Comparison of ENCODE assay signal across 8 cellular contexts in genomic region chr19:48812094-48812929, GRCh38. TPM values are rescaled to one million over a fixed set of nuclear protein-coding genes. Genes with fewer than 3 reads are reported as not detected.
DNase-seq lines count a peak whose midpoint lies in the region; ATAC-seq and TF ChIP-seq lines count a peak whose summit lies in the region.

No MANE protein-coding gene starts in this region.

- no peaks in the 10 kb centered on the region for H3K9me3 ChIP-seq in upper lobe of left lung

- H3K27me3 Mint-ChIP-seq in activated naive CD8-positive, alpha-beta T cell treated with anti-CD3 and anti-CD28 coated beads, Interleukin-2, amount 10 ng/mL, durations not matched to agents 7 days and 5 days: no peaks in the 10 kb centered on the region
- no peaks in the 10 kb centered on the region for H3K27me3 Mint-ChIP-seq in osteocyte (ENCODE audit: unreplicated experiment)

- H3K36me3 ChIP-seq in upper lobe of left lung: peaks cover 0 to 4% (median 0%) of the 10 kb centered on the region in 4 donors

- no peaks in the 10 kb centered on the region for H3K27me3 ChIP-seq in upper lobe of left lung

- TF ChIP-seq EP300 in upper lobe of left lung (IDR thresholded peaks at IDR 0.05): peak in 1 of 4 donors; percentile 89

- peaks cover 14 to 44% (median 32%) of the 10 kb centered on the region in 4 donors for H3K4me1 ChIP-seq in upper lobe of left lung

- H3K9me3 Mint-ChIP-seq in activated naive CD8-positive, alpha-beta T cell treated with anti-CD3 and anti-CD28 coated beads, Interleukin-2, amount 10 ng/mL, durations not matched to agents 7 days and 5 days: no peaks in the 10 kb centered on the region
- H3K9me3 Mint-ChIP-seq in osteocyte (ENCODE audit: unreplicated experiment): no peaks in the 10 kb centered on the region

- ATAC-seq in GM18868 (IDR thresholded peaks at IDR 0.05; ENCODE audit: unreplicated experiment) (peak; percentile 57), upper lobe of left lung (ENCODE audit: low FRiP score in 2 of 2) (peak; percentile 92 to 94)
- peak; percentile 57 for ATAC-seq in activated naive CD8-positive, alpha-beta T cell treated with anti-CD3 and anti-CD28 coated beads, Interleukin-2, amount 10 ng/mL, durations not matched to agents 7 days and 5 days (ENCODE audit: low read depth)

- intact Hi-C loops in head of caudate nucleus (cut with DNase I): no loop called here

- TF ChIP-seq POLR2A in upper lobe of left lung (IDR thresholded peaks at IDR 0.05): peak in 3 of 4 donors; percentile 24 to 87 (median 76)

- WGBS in upper lobe of left lung, 2 donors: 24 to 26% methylated on average over 24 to 35 of the region's 39 CpGs

- H3K4me3 Mint-ChIP-seq in activated naive CD8-positive, alpha-beta T cell treated with anti-CD3 and anti-CD28 coated beads, Interleukin-2, amount 10 ng/mL, durations not matched to agents 7 days and 5 days: peak overlapping the region; percentile 84
- H3K4me3 Mint-ChIP-seq in osteocyte (ENCODE audit: unreplicated experiment): peak overlapping the region; percentile 82

- H3K27ac Mint-ChIP-seq in activated naive CD8-positive, alpha-beta T cell treated with anti-CD3 and anti-CD28 coated beads, Interleukin-2, amount 10 ng/mL, durations not matched to agents 7 days and 5 days: peak overlapping the region; percentile 68
- peak overlapping the region; percentile 94 for H3K27ac Mint-ChIP-seq in osteocyte (ENCODE audit: unreplicated experiment)

- H3K36me3 Mint-ChIP-seq in activated naive CD8-positive, alpha-beta T cell treated with anti-CD3 and anti-CD28 coated beads, Interleukin-2, amount 10 ng/mL, durations not matched to agents 7 days and 5 days: no peaks in the 10 kb centered on the region
- no peaks in the 10 kb centered on the region for H3K36me3 Mint-ChIP-seq in osteocyte (ENCODE audit: unreplicated experiment)

- POLR2A ChIA-PET in activated naive CD8-positive, alpha-beta T cell treated with anti-CD3 and anti-CD28 coated beads, Interleukin-2, amount 10 ng/mL, durations not matched to agents 7 days and 5 days (lab: Charles Lee): interaction anchor here (0.6 to 1.0 kb wide), 6 partner anchors 21 to 1212 kb away, joined by 3 to 7 read pairs (median 4); partner anchors contain the start of gene HSD17B14

- peak; percentile 95 for DNase-seq in 8988T
- DNase-seq in Jurkat, Clone E6-1 (ENCODE audit: low read depth, low spot score): peak; percentile 63
- DNase-seq in SHP77 (lab: John Stamatoyannopoulos, UW): peak; percentile 84 to 93
- DNase-seq in activated naive CD8-positive, alpha-beta T cell treated with anti-CD3 and anti-CD28 coated beads, Interleukin-2, amount 10 ng/mL, durations not matched to agents 7 days and 5 days: peak; percentile 76
- DNase-seq in head of caudate nucleus: peak; percentile 56 to 91 (median 84)
- peak; percentile 88 for DNase-seq in osteocyte (ENCODE audit: extremely low spot score, unreplicated experiment)
- peak; percentile 94 to 96 for DNase-seq in upper lobe of left lung

- H3K27ac ChIP-seq in upper lobe of left lung: peak overlapping the region; percentile 83 to 91 (median 86)

- TF ChIP-seq CTCF in osteocyte (IDR thresholded peaks at IDR 0.05) (no peak), upper lobe of left lung (IDR thresholded peaks at IDR 0.05) (no peak)

- peak overlapping the region; percentile 49 for H3K4me3 ChIP-seq in Jurkat, Clone E6-1 (ENCODE audit: low read length)
- H3K4me3 ChIP-seq in upper lobe of left lung: peak overlapping the region; percentile 59 to 82 (median 66)

- H3K4me1 Mint-ChIP-seq in activated naive CD8-positive, alpha-beta T cell treated with anti-CD3 and anti-CD28 coated beads, Interleukin-2, amount 10 ng/mL, durations not matched to agents 7 days and 5 days: peaks cover 26% of the 10 kb centered on the region
- H3K4me1 Mint-ChIP-seq in osteocyte (ENCODE audit: unreplicated experiment): peaks cover 40% of the 10 kb centered on the region

RNA-seq across cellular contexts. Expression of gene BCAT2, which starts 1.5 kb away (rescaled TPM):
- 70.2 TPM for polyA plus RNA-seq in Jurkat, Clone E6-1 (2012; ENCODE audit: insufficient read depth, insufficient read length)
- total RNA-seq in activated naive CD8-positive, alpha-beta T cell treated with anti-CD3 and anti-CD28 coated beads, Interleukin-2, amount 10 ng/mL, durations not matched to agents 7 days and 5 days: 10 to 100 TPM; 40.6 to 43.9 TPM
- 48.5 and 50.5 TPM in 2 replicates for total RNA-seq in osteocyte
- 100 to 1,000 TPM in 1 of 6 donors, 10 to 100 TPM in 5; 50.7 to 221 (median 81.2) TPM for total RNA-seq in upper lobe of left lung

RNA-seq across cellular contexts. Expression of gene HSD17B14, which starts 24.0 kb away (rescaled TPM):
- 5.3 TPM for polyA plus RNA-seq in Jurkat, Clone E6-1 (2012; ENCODE audit: insufficient read depth, insufficient read length)
- total RNA-seq in activated naive CD8-positive, alpha-beta T cell treated with anti-CD3 and anti-CD28 coated beads, Interleukin-2, amount 10 ng/mL, durations not matched to agents 7 days and 5 days: 1 to 10 TPM; 2.6 to 3.3 TPM
- 23.9 and 29.1 TPM in 2 replicates for total RNA-seq in osteocyte
- total RNA-seq in upper lobe of left lung: 10 to 100 TPM; 13.8 to 65.0 (median 28.5) TPM

RNA-seq across cellular contexts. Expression of gene PLEKHA4, which starts 56.1 kb away (rescaled TPM):
- 3.5 TPM for polyA plus RNA-seq in Jurkat, Clone E6-1 (2012; ENCODE audit: insufficient read depth, insufficient read length)
- 1 to 10 TPM; 4.0 to 7.0 TPM for total RNA-seq in activated naive CD8-positive, alpha-beta T cell treated with anti-CD3 and anti-CD28 coated beads, Interleukin-2, amount 10 ng/mL, durations not matched to agents 7 days and 5 days
- 31.0 and 40.0 TPM in 2 replicates for total RNA-seq in osteocyte
- total RNA-seq in upper lobe of left lung: 10 to 100 TPM in 5 of 6 donors, 1 to 10 TPM in 1; 6.3 to 34.9 (median 21.2) TPM

RNA-seq across cellular contexts. Expression of gene FGF21, which starts 57.0 kb away (rescaled TPM):
- polyA plus RNA-seq in Jurkat, Clone E6-1 (2012; ENCODE audit: insufficient read depth, insufficient read length): not detected
- not detected for total RNA-seq in activated naive CD8-positive, alpha-beta T cell treated with anti-CD3 and anti-CD28 coated beads, Interleukin-2, amount 10 ng/mL, durations not matched to agents 7 days and 5 days
- total RNA-seq in osteocyte (not detected in 2 replicates), upper lobe of left lung (not detected)

RNA-seq across cellular contexts. Expression of gene FUT1, which starts 59.9 kb away (rescaled TPM):
- 0.22 TPM for polyA plus RNA-seq in Jurkat, Clone E6-1 (2012; ENCODE audit: insufficient read depth, insufficient read length)
- total RNA-seq in activated naive CD8-positive, alpha-beta T cell treated with anti-CD3 and anti-CD28 coated beads, Interleukin-2, amount 10 ng/mL, durations not matched to agents 7 days and 5 days: under 1 TPM; 0.14 to 0.22 TPM
- 0.11 TPM in 1 of 2 replicates, not detected in the other for total RNA-seq in osteocyte
- 10 to 100 TPM in 3 of 6 donors, 1 to 10 TPM in 3; 7.2 to 17.4 (median 10.1) TPM for total RNA-seq in upper lobe of left lung

Comparison
In these comparisons a context has a peak if more than half of its experiments do, and no peak if none do; other contexts are left out.
1. Peak in every context shown above with its lines: DNase-seq, ATAC-seq, H3K4me3 ChIP-seq and H3K27ac ChIP-seq.